25 cellular contexts compared by ENCODE assay signal in the genomic region with DNA sequence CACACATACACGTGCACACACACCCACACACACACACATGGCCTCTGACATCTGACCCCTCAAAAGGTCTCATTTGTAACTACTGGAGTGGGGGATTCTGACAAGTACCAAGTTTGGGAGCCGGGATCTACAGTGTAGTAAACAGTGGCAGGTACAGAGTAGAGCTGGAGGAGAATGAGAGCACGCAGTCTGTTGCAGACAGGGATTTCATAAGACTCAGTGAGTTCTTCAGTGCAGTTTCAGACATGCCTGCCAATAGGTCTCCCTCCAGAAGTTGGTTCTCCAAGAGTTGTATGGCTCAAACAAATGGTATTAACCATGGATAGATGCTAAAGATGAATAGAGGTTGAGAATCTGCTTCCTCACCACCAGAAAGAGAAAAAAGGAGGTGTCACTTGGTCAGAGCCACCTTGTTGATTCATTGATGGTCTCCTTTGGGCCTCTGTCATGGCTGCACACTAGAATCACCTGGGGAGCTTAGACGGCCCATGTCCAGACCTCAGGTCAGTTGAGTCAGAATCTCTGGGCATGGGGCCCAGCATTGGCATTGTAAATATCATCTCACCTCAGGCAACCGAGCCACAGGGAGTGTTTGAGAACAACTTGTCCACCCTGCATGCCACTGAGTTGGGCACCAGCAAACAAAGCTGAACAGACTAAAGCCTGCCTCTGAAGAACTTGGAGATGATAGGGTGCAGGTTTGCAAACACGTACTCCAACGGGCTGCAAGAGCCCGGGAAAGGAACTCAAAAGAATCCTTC.
DNase-seq lines count a peak whose midpoint lies in the region; ATAC-seq, FAIRE-seq and TF ChIP-seq lines count a peak whose summit lies in the region.
"Had no signal": no experiment of that assay in that cellular context is flagged by ENCODE, and none has a peak within 500 bp of the region (broad histone marks: within the 10 kb centered on the region; RNA-seq: fewer than 3 reads in every experiment).

No MANE protein-coding gene starts in this region.

- H3K27me3 ChIP-seq in breast epithelium (no peaks in the 10 kb centered on the region), right atrium auricular region (no peaks in the 10 kb centered on the region), psoas muscle (ENCODE audit: insufficient read depth in 3 of 3, low read length in 2 of 3) (no peaks in the 10 kb centered on the region)
- H3K27me3 ChIP-seq: BLaER1, SJSA1 had no signal

- H3K4me3 ChIP-seq in breast epithelium: no peak overlapping the region
- no peak overlapping the region for H3K4me3 ChIP-seq in right atrium auricular region
- no peak overlapping the region for H3K4me3 ChIP-seq in psoas muscle
- H3K4me3 ChIP-seq: BLaER1, PC-9, SJSA1 had no signal

- no peak for TF ChIP-seq POLR2A in breast epithelium (IDR thresholded peaks at IDR 0.05)

- 65 to 78% (median 69%) methylated on average over 8 of the region's 8 CpGs for WGBS in psoas muscle, 3 donors

- ATAC-seq in psoas muscle: peak; percentile 67 to 83 (median 80)
- ATAC-seq in HG02759 (IDR thresholded peaks at IDR 0.05; ENCODE audit: unreplicated experiment): no peak
- ATAC-seq: activated CD4-positive, CD25-positive, alpha-beta regulatory T cell treated with anti-CD3 and anti-CD28 coated beads, Interleukin-2, amount 50 U/mL, for 24 hours; activated CD8-positive, alpha-beta T cell treated with anti-CD3 and anti-CD28 coated beads for 36 hours; left colon; T-cell had no signal

- TF ChIP-seq CTCF in C4-2B (conservative IDR thresholded peaks at IDR 0.05): no peak
- TF ChIP-seq CTCF in breast epithelium (IDR thresholded peaks at IDR 0.05): no peak
- TF ChIP-seq CTCF in right atrium auricular region (IDR thresholded peaks at IDR 0.05): no peak
- TF ChIP-seq CTCF in psoas muscle (IDR thresholded peaks at IDR 0.05): no peak

- DNase-seq in breast epithelium (ENCODE audit: low spot score in 2 of 2): peak; percentile 80 to 89
- no peak for DNase-seq in right atrium auricular region (ENCODE audit: low spot score)
- DNase-seq in psoas muscle: peak; percentile 55 to 79
- DNase-seq in DMS79 (lab: John Stamatoyannopoulos, UW): no peak
- no peak for DNase-seq in activated CD4-positive, alpha-beta T cell treated with anti-CD3 and anti-CD28 coated beads for 48 hours
- DNase-seq in RCC 7860 (ENCODE audit: low spot score): no peak
- DNase-seq: activated CD8-positive, alpha-beta T cell treated with anti-CD3 and anti-CD28 coated beads for 36 hours; activated naive CD8-positive, alpha-beta T cell treated with anti-CD3 and anti-CD28 coated beads for 36 hours; left colon; NCI-H2107; NCI-H510A; posterior cingulate gyrus; stimulated activated CD8-positive, alpha-beta memory T cell treated with anti-CD3 and anti-CD28 coated beads, Interleukin-4, amount 100 ng/mL, for 48 hours; T-cell; trophoblast cell had no signal

- H3K36me3 ChIP-seq in breast epithelium: no peaks in the 10 kb centered on the region
- no peaks in the 10 kb centered on the region for H3K36me3 ChIP-seq in right atrium auricular region
- no peaks in the 10 kb centered on the region for H3K36me3 ChIP-seq in psoas muscle (ENCODE audit: insufficient read depth in 1 of 2, low read depth in 1 of 2)
- H3K36me3 ChIP-seq: BLaER1, SJSA1 had no signal

- intact Hi-C loops in breast epithelium (cut with DNase I; ENCODE audit: low total_unique reads) (loop anchor here (1.0 kb wide), 1 partner anchor 18 kb away; no protein-coding TSS in a partner anchor), psoas muscle (cut with DNase I) (no loop called here)

- peaks cover 3 to 5% of the 10 kb centered on the region in 2 donors for H3K4me1 ChIP-seq in breast epithelium
- H3K4me1 ChIP-seq in right atrium auricular region: peaks cover 0 to 63% of the 10 kb centered on the region in 2 donors
- H3K4me1 ChIP-seq in psoas muscle: peaks cover 19% of the 10 kb centered on the region
- H3K4me1 ChIP-seq: BLaER1, SJSA1 had no signal

- H3K27ac ChIP-seq in C4-2B (peak overlapping the region; percentile 92), breast epithelium (peak overlapping the region; percentile 83 to 94), right atrium auricular region (peak overlapping the region; percentile 4 to 47), psoas muscle (no peak overlapping the region)
- H3K27ac ChIP-seq: BLaER1, PC-9, SJSA1 had no signal

- no peaks in the 10 kb centered on the region for H3K9me3 ChIP-seq in breast epithelium
- H3K9me3 ChIP-seq in right atrium auricular region: peaks cover 0 to 3% of the 10 kb centered on the region in 2 donors
- no peaks in the 10 kb centered on the region for H3K9me3 ChIP-seq in psoas muscle
- H3K9me3 ChIP-seq: BLaER1, SJSA1 had no signal

- no peak for FAIRE-seq in RCC 7860 (lab: Jason Lieb, UNC)
- FAIRE-seq: astrocyte, GM12891, H1, TTC549 had no signal

Comparison
In these comparisons a context has a peak if more than half of its experiments do, and no peak if none do; other contexts are left out.
1. DNase-seq: peak in breast epithelium (2 of 2) and psoas muscle (2 of 2); none in right atrium auricular region (single experiment), DMS79 (single experiment), activated CD4-positive, alpha-beta T cell treated with anti-CD3 and anti-CD28 coated beads for 48 hours (single experiment) and RCC 7860 (single experiment).